Comparison of ENCODE assay signal across 8 cellular contexts in genomic region chr15:68829068-68829467, GRCh38. TPM values are rescaled to one million over a fixed set of nuclear protein-coding genes. Genes with fewer than 3 reads are reported as not detected.
DNase-seq lines count a peak whose midpoint lies in the region; ATAC-seq lines count a peak whose summit lies in the region.

No MANE protein-coding gene starts in this region.

- no peaks in the 10 kb centered on the region for H3K36me3 ChIP-seq in CD4-positive, alpha-beta memory T cell (ENCODE audit: insufficient read depth, low read length)

- H3K4me3 Mint-ChIP-seq in CD4-positive, alpha-beta memory T cell, result no peak overlapping the region
- H3K4me3 Mint-ChIP-seq in T-cell, result no peak overlapping the region
- H3K4me3 Mint-ChIP-seq in stimulated activated naive B cell treated with anti-CD40 and anti-IgM and Interleukin-4, amounts not matched to agents 10 μg/mL and 1 μg/mL and 100 μg/mL, for 72 hours, result no peak overlapping the region

- peak overlapping the region in 1 of 7 donors; percentile 31 for H3K27ac Mint-ChIP-seq in CD4-positive, alpha-beta memory T cell
- H3K27ac Mint-ChIP-seq in T-cell, result no peak overlapping the region
- H3K27ac Mint-ChIP-seq in stimulated activated naive B cell treated with anti-CD40 and anti-IgM and Interleukin-4, amounts not matched to agents 10 μg/mL and 1 μg/mL and 100 μg/mL, for 72 hours, result no peak overlapping the region

- H3K4me3 ChIP-seq in CD4-positive, alpha-beta memory T cell (ENCODE audit: low read length in 2 of 2), result no peak overlapping the region

- H3K27me3 ChIP-seq in CD4-positive, alpha-beta memory T cell (ENCODE audit: insufficient read depth, low read length), result no peaks in the 10 kb centered on the region

- H3K9me3 ChIP-seq in CD4-positive, alpha-beta memory T cell (ENCODE audit: control insufficient read depth in 1 of 2, low read length in 2 of 2), result no peaks in the 10 kb centered on the region

- H3K9me3 Mint-ChIP-seq in CD4-positive, alpha-beta memory T cell, result no peaks in the 10 kb centered on the region
- no peaks in the 10 kb centered on the region for H3K9me3 Mint-ChIP-seq in T-cell
- H3K9me3 Mint-ChIP-seq in stimulated activated naive B cell treated with anti-CD40 and anti-IgM and Interleukin-4, amounts not matched to agents 10 μg/mL and 1 μg/mL and 100 μg/mL, for 72 hours, result no peaks in the 10 kb centered on the region

- intact Hi-C loops in CD4-positive, alpha-beta memory T cell (cut with micrococcal nuclease), result loop anchor here (1.0 to 10.0 kb wide), 4 partner anchors 46 to 586 kb away; partner anchors contain the start of gene KIF23
- intact Hi-C loops in Right ventricle myocardium superior (cut with DNase I), result loop anchor here (10.0 kb wide), 1 partner anchor 94 kb away; no protein-coding TSS in a partner anchor

- H3K27ac ChIP-seq in CD4-positive, alpha-beta memory T cell (ENCODE audit: low read depth, low read length), result no peak overlapping the region

- peak; percentile 72 for ATAC-seq in GM21723 (IDR thresholded peaks at IDR 0.05; ENCODE audit: unreplicated experiment)
- ATAC-seq in T-cell (replicated peaks in 1 of 4), result peak; percentile 72 to 85 (median 78)
- ATAC-seq in Right ventricle myocardium superior (ENCODE audit: poor library complexity), result peak; percentile 78
- peak; percentile 86 to 89 for ATAC-seq in stimulated activated naive B cell treated with anti-CD40 and anti-IgM and Interleukin-4, amounts not matched to agents 10 μg/mL and 1 μg/mL and 100 μg/mL, for 72 hours (replicated peaks)
- no peak for ATAC-seq in GM21381 (IDR thresholded peaks at IDR 0.05; ENCODE audit: unreplicated experiment)
- ATAC-seq in GM19035 (IDR thresholded peaks at IDR 0.05; ENCODE audit: unreplicated experiment), result no peak

- peaks cover 1 to 4% of the 10 kb centered on the region in 2 donors for H3K27me3 Mint-ChIP-seq in CD4-positive, alpha-beta memory T cell
- H3K27me3 Mint-ChIP-seq in T-cell, result peaks cover 0 to under 1% of the 10 kb centered on the region in 2 donors
- peaks cover 0 to 6% of the 10 kb centered on the region in 2 donors for H3K27me3 Mint-ChIP-seq in stimulated activated naive B cell treated with anti-CD40 and anti-IgM and Interleukin-4, amounts not matched to agents 10 μg/mL and 1 μg/mL and 100 μg/mL, for 72 hours

- no peaks in the 10 kb centered on the region for H3K36me3 Mint-ChIP-seq in CD4-positive, alpha-beta memory T cell
- H3K36me3 Mint-ChIP-seq in T-cell, result no peaks in the 10 kb centered on the region
- no peaks in the 10 kb centered on the region for H3K36me3 Mint-ChIP-seq in stimulated activated naive B cell treated with anti-CD40 and anti-IgM and Interleukin-4, amounts not matched to agents 10 μg/mL and 1 μg/mL and 100 μg/mL, for 72 hours

- POLR2A ChIA-PET in CD4-positive, alpha-beta memory T cell (lab: Charles Lee; ENCODE audit: partially characterized antibody), result interaction anchor here (1.4 to 2.1 kb wide), 3 partner anchors 10 to 34 kb away, joined by 3 to 12 read pairs (median 4); no protein-coding TSS in a partner anchor
- POLR2A ChIA-PET in T-cell (lab: Charles Lee), result no interaction called here

- DNase-seq in CD4-positive, alpha-beta memory T cell, result peak in 4 of 5 donors; percentile 12 to 27 (median 24)
- DNase-seq in T-cell (peak in 2 of 34 experiments; percentile 11 to 14), Right ventricle myocardium superior (no peak), HK-2 (ENCODE audit: unreplicated experiment) (no peak)
- DNase-seq in stimulated activated naive B cell treated with anti-CD40 and anti-IgM and Interleukin-4, amounts not matched to agents 10 μg/mL and 1 μg/mL and 100 μg/mL, for 72 hours, result no peak

- H3K4me1 ChIP-seq in CD4-positive, alpha-beta memory T cell (ENCODE audit: insufficient read depth, low read length), result peaks cover 4% of the 10 kb centered on the region

- CTCF ChIA-PET in CD4-positive, alpha-beta memory T cell (lab: Charles Lee; ENCODE audit: partially characterized antibody), result interaction anchor here (0.8 to 4.8 kb wide), 16 partner anchors 11 to 269 kb away, joined by 3 to 84 read pairs (median 6); no protein-coding TSS in a partner anchor
- CTCF ChIA-PET in T-cell (lab: Charles Lee), result interaction anchor here (0.7 to 1.9 kb wide), 16 partner anchors 10 to 269 kb away, joined by 3 to 16 read pairs (median 4); no protein-coding TSS in a partner anchor

- peaks cover 4 to 13% (median 7%) of the 10 kb centered on the region in 4 donors for H3K4me1 Mint-ChIP-seq in CD4-positive, alpha-beta memory T cell
- peaks cover 11 to 25% (median 15%) of the 10 kb centered on the region in 3 donors for H3K4me1 Mint-ChIP-seq in T-cell
- no peaks in the 10 kb centered on the region for H3K4me1 Mint-ChIP-seq in stimulated activated naive B cell treated with anti-CD40 and anti-IgM and Interleukin-4, amounts not matched to agents 10 μg/mL and 1 μg/mL and 100 μg/mL, for 72 hours

RNA-seq across cellular contexts. Expression of gene ANP32A, which starts 8.4 kb away (rescaled TPM):
- 100 to 1,000 TPM; 134 TPM for total RNA-seq in CD4-positive, alpha-beta memory T cell
- polyA plus RNA-seq in CD4-positive, alpha-beta memory T cell, result 10 to 100 TPM; 52.7 to 64.5 TPM
- 100 to 1,000 TPM in 4 of 5 donors, 10 to 100 TPM in 1; 93.2 to 123 (median 116) TPM for total RNA-seq in T-cell
- total RNA-seq in Right ventricle myocardium superior, result 118 TPM

Comparison
In these comparisons a context has a peak if more than half of its experiments do, and no peak if none do; other contexts are left out.
1. DNase-seq: peak in CD4-positive, alpha-beta memory T cell (4 of 5); none in Right ventricle myocardium superior (single experiment), stimulated activated naive B cell treated with anti-CD40 and anti-IgM and Interleukin-4, amounts not matched to agents 10 μg/mL and 1 μg/mL and 100 μg/mL, for 72 hours (single experiment) and HK-2 (single experiment).
2. ATAC-seq: peak in GM21723 (single experiment), T-cell (4 of 4), Right ventricle myocardium superior (single experiment) and stimulated activated naive B cell treated with anti-CD40 and anti-IgM and Interleukin-4, amounts not matched to agents 10 μg/mL and 1 μg/mL and 100 μg/mL, for 72 hours (2 of 2); none in GM21381 (single experiment) and GM19035 (single experiment).